ENCODE assay signal across 8 cellular contexts in genomic region chr7:37352974-37353948, GRCh38.
DNase-seq lines count a peak whose midpoint lies in the region; ATAC-seq and TF ChIP-seq lines count a peak whose summit lies in the region.

No MANE protein-coding gene starts in this region.

- peak overlapping the region; percentile 77 for H3K27ac ChIP-seq in CD4-positive, CD25-positive, alpha-beta regulatory T cell (ENCODE audit: insufficient read depth, low read length, poor library complexity, severe bottlenecking)
- peak overlapping the region in 2 of 3 donors; percentile 59 for H3K27ac ChIP-seq in thyroid gland
- H3K27ac ChIP-seq in brain microvascular endothelial cell = no peak overlapping the region

- H3K36me3 ChIP-seq in CD4-positive, CD25-positive, alpha-beta regulatory T cell (ENCODE audit: control insufficient read depth, insufficient read depth, low read length) = no peaks in the 10 kb centered on the region
- H3K36me3 ChIP-seq in mucosa of descending colon (ENCODE audit: low read depth) (no peaks in the 10 kb centered on the region), thyroid gland (no peaks in the 10 kb centered on the region), brain microvascular endothelial cell (replicated peaks) (no peaks in the 10 kb centered on the region)

- H3K4me1 Mint-ChIP-seq in CD4-positive, CD25-positive, alpha-beta regulatory T cell = peaks cover 5 to 89% (median 56%) of the 10 kb centered on the region in 4 donors

- no peaks in the 10 kb centered on the region for H3K9me3 ChIP-seq in CD4-positive, CD25-positive, alpha-beta regulatory T cell (ENCODE audit: control insufficient read depth in 2 of 2, low read length in 2 of 2)
- no peaks in the 10 kb centered on the region for H3K9me3 ChIP-seq in mucosa of descending colon
- no peaks in the 10 kb centered on the region for H3K9me3 ChIP-seq in thyroid gland

- TF ChIP-seq CTCF in mucosa of descending colon (IDR thresholded peaks at IDR 0.05) (no peak), thyroid gland (IDR thresholded peaks at IDR 0.05) (peak in 1 of 6 experiments; percentile 7), brain microvascular endothelial cell (IDR thresholded peaks at IDR 0.05; ENCODE audit: low read depth, low read length, missing control alignments) (no peak)

- intact Hi-C loops in mucosa of descending colon (cut with DNase I, micrococcal nuclease) (no loop called here), thyroid gland (cut with DNase I) (no loop called here)

- peaks cover 9% of the 10 kb centered on the region for H3K36me3 Mint-ChIP-seq in CD4-positive, CD25-positive, alpha-beta regulatory T cell

- peak; percentile 87 to 88 for ATAC-seq in CD4-positive, CD25-positive, alpha-beta regulatory T cell (ENCODE audit: low read depth in 2 of 2)
- ATAC-seq in GM19025 (IDR thresholded peaks at IDR 0.05; ENCODE audit: low read depth, unreplicated experiment) (peak; percentile 86), HG03135 (IDR thresholded peaks at IDR 0.05; ENCODE audit: unreplicated experiment) (peak; percentile 68), mucosa of descending colon (peak; percentile 67)

- H3K4me3 Mint-ChIP-seq in CD4-positive, CD25-positive, alpha-beta regulatory T cell = peak overlapping the region; percentile 95 to 99 (median 97)

- TF ChIP-seq POLR2A in thyroid gland (IDR thresholded peaks at IDR 0.05) = no peak

- no peaks in the 10 kb centered on the region for H3K27me3 Mint-ChIP-seq in CD4-positive, CD25-positive, alpha-beta regulatory T cell

- 89 to 90% methylated on average over 32 of the region's 32 CpGs for WGBS in thyroid gland, 2 donors

- H3K4me3 ChIP-seq in CD4-positive, CD25-positive, alpha-beta regulatory T cell (ENCODE audit: low read depth, low read length) = peak overlapping the region; percentile 94
- H3K4me3 ChIP-seq in mucosa of descending colon (no peak overlapping the region), thyroid gland (replicated peaks in 1 of 3) (no peak overlapping the region), brain microvascular endothelial cell (ENCODE audit: low read depth, low read length) (no peak overlapping the region)

- DNase-seq in CD4-positive, CD25-positive, alpha-beta regulatory T cell = peak; percentile 73 to 90 (median 86)
- DNase-seq in RPMI8226 = peak; percentile 68
- peak; percentile 69 for DNase-seq in activated naive CD4-positive, alpha-beta T cell treated with anti-CD3 and anti-CD28 coated beads, Interleukin-2, amount 50 U/mL, for 16 hours
- peak in 2 of 3 donors; percentile 44 to 45 for DNase-seq in mucosa of descending colon
- no peak for DNase-seq in thyroid gland
- DNase-seq in brain microvascular endothelial cell = no peak

- H3K27ac Mint-ChIP-seq in CD4-positive, CD25-positive, alpha-beta regulatory T cell = peak overlapping the region; percentile 90 to 95 (median 93)

- H3K9me3 Mint-ChIP-seq in CD4-positive, CD25-positive, alpha-beta regulatory T cell = peaks cover 0 to 2% (median 0%) of the 10 kb centered on the region in 7 donors

- in situ Hi-C loops in brain microvascular endothelial cell (cut with HindIII; ENCODE audit: low pct_ligation_motif_present, low sequenced_read_pairs) = no loop called here

- peaks cover 20% of the 10 kb centered on the region for H3K4me1 ChIP-seq in CD4-positive, CD25-positive, alpha-beta regulatory T cell (ENCODE audit: control insufficient read depth, insufficient read depth, low read length, poor library complexity, severe bottlenecking)
- no peaks in the 10 kb centered on the region for H3K4me1 ChIP-seq in mucosa of descending colon (ENCODE audit: low read depth)
- H3K4me1 ChIP-seq in thyroid gland = peaks cover 25 to 42% of the 10 kb centered on the region in 2 donors

- H3K27me3 ChIP-seq in CD4-positive, CD25-positive, alpha-beta regulatory T cell (ENCODE audit: control insufficient read depth, insufficient read depth, low read length) = no peaks in the 10 kb centered on the region
- H3K27me3 ChIP-seq in thyroid gland (no peaks in the 10 kb centered on the region), brain microvascular endothelial cell (replicated peaks) (no peaks in the 10 kb centered on the region)

Comparison
In these comparisons a context has a peak if more than half of its experiments do, and no peak if none do; other contexts are left out.
1. DNase-seq: peak in CD4-positive, CD25-positive, alpha-beta regulatory T cell (3 of 3), RPMI8226 (single experiment), activated naive CD4-positive, alpha-beta T cell treated with anti-CD3 and anti-CD28 coated beads, Interleukin-2, amount 50 U/mL, for 16 hours (single experiment) and mucosa of descending colon (2 of 3); none in thyroid gland (0 of 2) and brain microvascular endothelial cell (single experiment).
2. Peak in every context shown above with its lines, with median percentiles within 50 percentile points of each other: ATAC-seq.